Comparison of ENCODE assay signal across 8 cellular contexts in the genomic region with DNA sequence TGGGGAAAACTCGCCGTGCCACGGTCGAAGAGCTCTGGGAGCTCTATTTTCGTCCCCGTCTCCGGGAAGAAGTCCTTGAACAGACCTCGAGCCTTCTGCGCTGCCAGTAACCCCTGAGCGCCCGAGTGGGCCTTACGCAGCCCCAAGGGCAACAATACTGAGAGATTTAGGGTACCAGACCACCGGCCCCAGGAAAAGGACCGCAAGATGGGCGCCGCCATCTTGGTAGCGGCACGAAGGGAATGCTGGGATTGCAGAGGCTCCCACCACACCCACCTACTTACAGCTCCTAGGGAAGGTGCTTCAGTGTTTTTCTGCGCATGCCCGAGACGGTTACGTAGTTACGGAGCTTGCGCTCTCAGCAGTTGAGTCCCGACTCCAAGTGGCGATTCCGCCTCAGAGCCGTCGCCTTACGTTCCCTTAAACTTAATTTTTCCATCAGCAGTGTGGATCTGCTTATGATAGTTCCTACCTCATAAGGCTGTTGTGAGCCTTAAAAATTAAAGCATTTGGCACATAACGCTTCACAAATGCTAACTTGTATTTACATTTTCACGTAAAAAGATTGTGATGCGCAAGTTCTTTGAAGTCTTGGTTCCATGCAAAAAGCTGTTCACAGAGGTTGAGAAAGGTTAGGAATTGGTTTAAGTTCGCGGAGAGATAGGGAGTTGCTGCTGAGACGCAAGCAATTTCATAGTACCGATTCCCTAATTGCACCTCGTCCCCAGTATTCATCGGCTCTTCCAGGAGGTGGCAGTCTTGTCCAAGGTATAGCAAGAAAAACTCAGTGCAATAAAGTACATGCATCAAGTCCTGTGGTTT. TPM values are rescaled to one million over a fixed set of nuclear protein-coding genes. Genes with fewer than 3 reads are reported as not detected.
DNase-seq lines count a peak whose midpoint lies in the region; ATAC-seq and TF ChIP-seq lines count a peak whose summit lies in the region.

A gene (minus strand): TSS at position 244 of the 822 bp plus-strand sequence. CDS start 23 bp downstream, at position 221.

- peak within 1 kb of the TSS; percentile 95 for H3K9ac ChIP-seq in SK-N-MC (ENCODE audit: insufficient read length)

- TF ChIP-seq CTCF in HFF-Myc (IDR thresholded peaks at IDR 0.05; ENCODE audit: low read depth, low read length, missing control alignments): peak; percentile 79
- TF ChIP-seq CTCF in omental fat pad (IDR thresholded peaks at IDR 0.05): peak in 1 of 3 donors; percentile 44
- TF ChIP-seq CTCF in thoracic aorta (IDR thresholded peaks at IDR 0.05): peak; percentile 64

- H3K9me3 ChIP-seq in SK-N-MC (ENCODE audit: low read depth, low read length) (no peaks in the 10 kb centered on the region), thoracic aorta (no peaks in the 10 kb centered on the region)

- peaks cover 0 to 10% of the 10 kb centered on the region in 2 donors for H3K4me1 ChIP-seq in thoracic aorta (ENCODE audit: control insufficient read depth in 1 of 2, low read depth in 2 of 2)

- H3K27ac ChIP-seq in SK-N-MC: peak within 1 kb of the TSS; percentile 96
- H3K27ac ChIP-seq in thoracic aorta: peak within 1 kb of the TSS; percentile 84 to 93

- ATAC-seq in omental fat pad (ENCODE audit: low FRiP score): peak; percentile 97
- ATAC-seq in thoracic aorta (ENCODE audit: insufficient number of reproducible peaks, low FRiP score, low read depth): peak; percentile 94

- DNase-seq in GM04504 (ENCODE audit: low read depth) (peak; percentile 96), HFF-Myc (ENCODE audit: extremely low read depth, low read depth) (peak; percentile 98), NAMALWA (ENCODE audit: low spot score) (peak; percentile 96), SK-N-MC (ENCODE audit: low read depth, low spot score) (peak; percentile 92), glomerular endothelial cell (ENCODE audit: extremely low read depth, low read depth, low spot score) (peak; percentile 95), omental fat pad (ENCODE audit: low spot score) (peak; percentile 76), thoracic aorta (ENCODE audit: low spot score) (peak; percentile 88)
- DNase-seq in activated naive CD4-positive, alpha-beta T cell treated with anti-CD3 and anti-CD28 coated beads, Interleukin-2, amount 50 U/mL, for 16 hours: peak; percentile 88

- H3K27me3 ChIP-seq in thoracic aorta (replicated peaks; ENCODE audit: insufficient read depth): no peaks in the 10 kb centered on the region

- H3K36me3 ChIP-seq in SK-N-MC (ENCODE audit: insufficient read depth, low read length): peaks cover 27% of the 10 kb centered on the region
- peaks cover 10% of the 10 kb centered on the region for H3K36me3 ChIP-seq in thoracic aorta

- H3K4me3 ChIP-seq in HFF-Myc (replicated peaks; ENCODE audit: low read depth, low read length) (peak within 1 kb of the TSS; percentile 100), SK-N-MC (peak within 1 kb of the TSS; percentile 96), thoracic aorta (peak within 1 kb of the TSS; percentile 81)

RNA-seq across cellular contexts. Expression of the gene that starts here (rescaled TPM):
- total RNA-seq in glomerular endothelial cell (28.8 and 30.1 TPM in 2 replicates), omental fat pad (10 to 100 TPM; 19.9 to 23.1 (median 22.2) TPM), thoracic aorta (10 to 100 TPM; 14.2 to 16.2 TPM)

Comparison
In these comparisons a context has a peak if more than half of its experiments do, and no peak if none do; other contexts are left out.
1. Peak in every context shown above with its lines: DNase-seq, ATAC-seq, H3K4me3 ChIP-seq and H3K27ac ChIP-seq.